In genomic region chr2:129689600-129689999, GRCh38 we compare ENCODE assay signal across 30 cellular contexts.
"Had no signal": no experiment of that assay in that cellular context is flagged by ENCODE, and none has a peak within 500 bp of the region (broad histone marks: within the 10 kb centered on the region; RNA-seq: fewer than 3 reads in every experiment).

No MANE protein-coding gene starts in this region.

- H3K4me3 ChIP-seq: coronary artery, dorsolateral prefrontal cortex, esophagus muscularis mucosa, gastrocnemius medialis, heart left ventricle had no signal

- H3K27ac ChIP-seq: brain microvascular endothelial cell, coronary artery, dorsolateral prefrontal cortex, esophagus muscularis mucosa, foreskin keratinocyte, gastrocnemius medialis, heart left ventricle had no signal

- H3K4me1 ChIP-seq: esophagus muscularis mucosa, foreskin keratinocyte, gastrocnemius medialis, heart left ventricle had no signal

- H3K27me3 Mint-ChIP-seq: effector memory CD8-positive, alpha-beta T cell; T-helper 17 cell had no signal

- H3K36me3 ChIP-seq: brain microvascular endothelial cell, esophagus muscularis mucosa, gastrocnemius medialis, heart left ventricle had no signal

- H3K9me3 ChIP-seq: gastrocnemius medialis had no signal

- DNase-seq: activated CD4-positive, alpha-beta T cell treated with anti-CD3 and anti-CD28 coated beads for 36 hours; activated CD4-positive, alpha-beta T cell treated with anti-CD3 and anti-CD28 coated beads, Interleukin-2, amount 50 U/mL, for 1 hour; activated CD4-positive, alpha-beta T cell treated with anti-CD3 and anti-CD28 coated beads, Interleukin-2, amount 50 U/mL, for 48 hours; activated CD4-positive, CD25-positive, alpha-beta regulatory T cell; activated CD4-positive, CD25-positive, alpha-beta regulatory T cell treated with anti-CD3 and anti-CD28 coated beads, Interleukin-2, amount 50 U/mL, for 72 hours; activated CD8-positive, alpha-beta memory T cell treated with anti-CD3 and anti-CD28 coated beads for 24 hours; activated CD8-positive, alpha-beta T cell treated with anti-CD3 and anti-CD28 coated beads for 36 hours; activated effector memory CD4-positive, alpha-beta T cell treated with Interleukin-2 at 50 U/mL for 16 hours; activated gamma-delta T cell treated with Interleukin-2 at 50 U/mL for 16 hours; activated naive CD4-positive, alpha-beta T cell treated with anti-CD3 and anti-CD28 coated beads, Interleukin-2, amount 50 U/mL, for 16 hours; activated naive CD4-positive, alpha-beta T cell treated with Interleukin-2 at 50 U/mL for 16 hours; activated T-cell treated with anti-CD3 and anti-CD28 coated beads, Interleukin-2, amount 50 U/mL, for 4 hours; amniotic stem cell; anterior cingulate cortex; brain microvascular endothelial cell; dorsolateral prefrontal cortex; effector memory CD8-positive, alpha-beta T cell; erythroblast; foreskin keratinocyte; gastrocnemius medialis; glutamatergic neuron; heart left ventricle; T-helper 1 cell; T-helper 17 cell had no signal

- H3K27me3 ChIP-seq: brain microvascular endothelial cell, esophagus muscularis mucosa, foreskin keratinocyte, gastrocnemius medialis had no signal

- H3K4me1 Mint-ChIP-seq: activated CD4-positive, alpha-beta T cell treated with anti-CD3 and anti-CD28 coated beads for 36 hours; activated T-helper 17 cell treated with anti-CD3 and anti-CD28 coated beads, Interleukin-2, amount 50 U/mL, for 72 hours; central memory CD8-positive, alpha-beta T cell; T-helper 17 cell had no signal

- H3K27ac Mint-ChIP-seq: activated CD4-positive, alpha-beta T cell treated with anti-CD3 and anti-CD28 coated beads for 36 hours; activated CD8-positive, alpha-beta T cell treated with anti-CD3 and anti-CD28 coated beads for 36 hours; activated naive CD8-positive, alpha-beta T cell; activated T-helper 17 cell treated with anti-CD3 and anti-CD28 coated beads, Interleukin-2, amount 50 U/mL, for 72 hours; dendritic cell treated with granulocyte-macrophage colony-stimulating factor and Interleukin-4, amounts not matched to agents 40 ng/mL and 50 ng/mL, for 4 days; effector memory CD8-positive, alpha-beta T cell; T-helper 17 cell had no signal

- H3K9me3 Mint-ChIP-seq: activated T-helper 17 cell treated with anti-CD3 and anti-CD28 coated beads, Interleukin-2, amount 50 U/mL, for 72 hours had no signal

- H3K4me3 Mint-ChIP-seq: activated CD4-positive, alpha-beta T cell treated with anti-CD3 and anti-CD28 coated beads for 36 hours; activated CD8-positive, alpha-beta T cell treated with anti-CD3 and anti-CD28 coated beads for 36 hours; activated naive CD8-positive, alpha-beta T cell; activated T-cell treated with anti-CD3 and anti-CD28 coated beads, Interleukin-2, amount 50 U/mL, for 4 hours; activated T-helper 17 cell treated with anti-CD3 and anti-CD28 coated beads, Interleukin-2, amount 50 U/mL, for 72 hours; central memory CD8-positive, alpha-beta T cell; dendritic cell treated with granulocyte-macrophage colony-stimulating factor and Interleukin-4, amounts not matched to agents 40 ng/mL and 50 ng/mL, for 4 days; effector memory CD8-positive, alpha-beta T cell; T-helper 17 cell had no signal

- ATAC-seq: activated CD4-positive, alpha-beta T cell treated with anti-CD3 and anti-CD28 coated beads for 36 hours; activated CD8-positive, alpha-beta T cell treated with anti-CD3 and anti-CD28 coated beads for 36 hours; activated T-cell treated with anti-CD3 and anti-CD28 coated beads, Interleukin-2, amount 50 U/mL, for 4 hours; activated T-helper 17 cell treated with anti-CD3 and anti-CD28 coated beads, Interleukin-2, amount 50 U/mL, for 72 hours; effector memory CD8-positive, alpha-beta T cell; foreskin keratinocyte; gastrocnemius medialis; heart left ventricle; T-helper 17 cell had no signal
